Comparison of ENCODE assay signal across 9 cellular contexts in the genomic region with DNA sequence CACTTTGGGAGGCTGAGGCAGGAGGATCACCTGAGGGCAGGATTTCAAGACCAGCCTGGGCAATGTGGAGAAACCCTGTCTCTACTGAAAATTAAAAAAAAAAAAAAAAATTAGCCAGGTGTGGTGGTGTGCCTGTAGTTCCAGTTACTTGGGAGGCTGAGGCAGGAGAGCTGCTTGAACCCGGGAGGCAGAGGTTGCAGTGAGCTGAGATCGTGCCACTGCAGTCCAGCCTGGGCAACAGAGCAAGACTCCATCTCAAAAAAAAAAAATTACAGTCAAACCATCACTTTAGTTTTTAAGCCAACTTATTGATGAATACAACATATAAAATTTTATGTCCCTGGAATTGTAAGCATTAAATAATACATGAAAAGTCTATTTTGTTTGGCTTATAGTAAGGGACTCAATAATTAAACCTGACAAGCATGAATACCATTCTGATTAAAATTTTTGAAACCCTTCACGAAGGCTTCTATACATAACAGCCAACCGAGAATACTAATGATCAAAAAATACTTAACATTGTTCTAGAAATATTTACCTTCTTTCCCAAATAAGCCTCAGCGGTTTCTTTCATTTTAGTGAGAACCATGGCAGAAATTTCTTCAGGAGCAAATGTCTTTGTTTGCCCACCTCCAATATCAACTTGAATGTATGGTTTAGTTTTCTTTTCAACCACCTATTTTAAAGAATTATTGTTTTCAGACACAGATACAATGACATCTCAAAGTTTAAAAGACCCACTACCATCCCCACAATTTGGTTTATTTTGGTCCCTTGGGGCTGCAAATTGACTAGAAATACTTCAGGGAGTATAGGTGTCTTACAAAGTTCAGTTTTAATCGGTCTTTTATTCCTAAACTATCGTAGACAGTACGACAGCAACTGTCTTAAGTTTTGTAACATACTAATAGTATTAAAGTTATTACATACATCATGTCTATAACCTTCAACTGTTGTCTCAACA. TPM values are rescaled to one million over a fixed set of nuclear protein-coding genes. Genes with fewer than 3 reads are reported as not detected.
DNase-seq lines count a peak whose midpoint lies in the region; ATAC-seq and TF ChIP-seq lines count a peak whose summit lies in the region.
"Had no signal": no experiment of that assay in that cellular context is flagged by ENCODE, and none has a peak within 500 bp of the region (broad histone marks: within the 10 kb centered on the region; RNA-seq: fewer than 3 reads in every experiment).

No MANE protein-coding gene starts in this region.

- no peaks in the 10 kb centered on the region for H3K9me3 Mint-ChIP-seq in naive thymus-derived CD8-positive, alpha-beta T cell

- H3K9me3 ChIP-seq in AG04450 (ENCODE audit: control insufficient read depth, insufficient read depth, low read length), result peaks cover 4% of the 10 kb centered on the region; the same call in 1 of the 2 replicates

- H3K27me3 ChIP-seq in AG04450 (ENCODE audit: control insufficient read depth, insufficient read depth, low read length) (no peaks in the 10 kb centered on the region), dorsolateral prefrontal cortex (no peaks in the 10 kb centered on the region)

- H3K4me3 ChIP-seq in AG04450 (ENCODE audit: low read depth, low read length) (peak overlapping the region; percentile 100), LNCaP clone FGC (ENCODE audit: low read depth, low read length) (peak overlapping the region; percentile 93), dorsolateral prefrontal cortex (peak overlapping the region; percentile 68 to 100 (median 98))

- intact Hi-C loops in dorsolateral prefrontal cortex (cut with DNase I), result loop anchor here (2.0 to 5.0 kb wide), 4 partner anchors 38 to 298 kb away; partner anchors contain the start of genes RABEPK (in 2 of the 2), GOLGA1 (in 1 of the 2), PPP6C (in 1 of the 2) and SCAI (in 1 of the 2)

- H3K36me3 Mint-ChIP-seq in naive thymus-derived CD8-positive, alpha-beta T cell, result peaks cover 12 to 60% (median 42%) of the 10 kb centered on the region in 3 donors

- CTCF ChIA-PET in AG04450 (lab: Charles Lee), result no interaction called here

- no peak for DNase-seq in AG04450 (ENCODE audit: low read depth, low spot score)
- DNase-seq in LNCaP clone FGC (ENCODE audit: low read depth), result no peak
- no peak for DNase-seq in dorsolateral prefrontal cortex
- DNase-seq in naive thymus-derived CD8-positive, alpha-beta T cell, result no peak
- no peak for DNase-seq in Ammon's horn (ENCODE audit: low spot score)
- no peak for DNase-seq in globus pallidus (ENCODE audit: low spot score)
- DNase-seq: NCI-H1694 had no signal

- peak overlapping the region; percentile 93 to 99 (median 98) for H3K4me3 Mint-ChIP-seq in naive thymus-derived CD8-positive, alpha-beta T cell

- H3K27ac ChIP-seq in AG04450 (ENCODE audit: low read depth, low read length), result peak overlapping the region; percentile 93
- peak overlapping the region in 40 of 59 donors; percentile 25 to 98 (median 88) for H3K27ac ChIP-seq in dorsolateral prefrontal cortex

- H3K4me1 Mint-ChIP-seq in naive thymus-derived CD8-positive, alpha-beta T cell, result peaks cover 35 to 72% (median 61%) of the 10 kb centered on the region in 4 donors

- no peak for TF ChIP-seq CTCF in AG04450 (IDR thresholded peaks at IDR 0.05; ENCODE audit: low read depth, low read length)
- no peak for TF ChIP-seq CTCF in LNCaP clone FGC (IDR thresholded peaks at IDR 0.05; ENCODE audit: control insufficient read depth, extremely low read depth, insufficient read depth)
- no peak for TF ChIP-seq CTCF in dorsolateral prefrontal cortex (IDR thresholded peaks at IDR 0.05 in 54 of 56, conservative IDR thresholded peaks at IDR 0.05 in 2 of 56; ENCODE audit: low read depth in 1 of 56, partially characterized antibody in 56 of 56)

- peaks cover 0 to 3% (median 0%) of the 10 kb centered on the region in 5 donors for H3K27me3 Mint-ChIP-seq in naive thymus-derived CD8-positive, alpha-beta T cell

- no peak for ATAC-seq in naive thymus-derived CD8-positive, alpha-beta T cell
- ATAC-seq in HG02840 (IDR thresholded peaks at IDR 0.05; ENCODE audit: low FRiP score, unreplicated experiment) (no peak), HG03280 (IDR thresholded peaks at IDR 0.05; ENCODE audit: unreplicated experiment) (no peak)

- peak overlapping the region; percentile 97 to 100 (median 100) for H3K27ac Mint-ChIP-seq in naive thymus-derived CD8-positive, alpha-beta T cell

- POLR2A ChIA-PET in AG04450 (lab: Yijun Ruan, JAX), result interaction anchor here (0.7 to 2.3 kb wide), 8 partner anchors 9 to 114 kb away, joined by 3 to 37 read pairs (median 5); partner anchors contain the start of gene GAPVD1
- POLR2A ChIA-PET in naive thymus-derived CD8-positive, alpha-beta T cell (lab: Charles Lee), result interaction anchor here (0.6 to 4.0 kb wide), 9 partner anchors 8 to 60 kb away, joined by 3 to 133 read pairs (median 10); partner anchors contain the start of genes GAPVD1, PPP6C and RABEPK

RNA-seq across cellular contexts. Expression of gene HSPA5, which starts 1.2 kb away (rescaled TPM):
- 477 and 591 TPM in 2 replicates for polyA plus RNA-seq in AG04450 (2011; rRNA removed)
- polyA minus RNA-seq in AG04450 (2011; rRNA and poly(A)+ RNA removed), result 298 and 337 TPM in 2 replicates
- total RNA-seq in dorsolateral prefrontal cortex, result 100 to 1,000 TPM in 74 of 120 experiments, 10 to 100 TPM in 46; 62.3 to 341 (median 107) TPM
- total RNA-seq in naive thymus-derived CD8-positive, alpha-beta T cell, result 10 to 100 TPM; 94.6 to 96.6 TPM
- 100 to 1,000 TPM; 130 to 162 (median 143) TPM for polyA plus RNA-seq in naive thymus-derived CD8-positive, alpha-beta T cell

RNA-seq across cellular contexts. Expression of gene GAPVD1, which starts 21.7 kb away (rescaled TPM):
- 22.1 and 25.8 TPM in 2 replicates for polyA plus RNA-seq in AG04450 (2011; rRNA removed)
- polyA minus RNA-seq in AG04450 (2011; rRNA and poly(A)+ RNA removed), result 26.6 and 34.5 TPM in 2 replicates
- 10 to 100 TPM; 52.7 to 86.4 (median 69.3) TPM for total RNA-seq in dorsolateral prefrontal cortex
- 10 to 100 TPM; 63.5 to 77.6 TPM for total RNA-seq in naive thymus-derived CD8-positive, alpha-beta T cell
- 10 to 100 TPM; 43.7 to 50.7 (median 48.5) TPM for polyA plus RNA-seq in naive thymus-derived CD8-positive, alpha-beta T cell

RNA-seq across cellular contexts. Expression of gene RABEPK, which starts 39.6 kb away (rescaled TPM):
- 45.5 and 45.8 TPM in 2 replicates for polyA plus RNA-seq in AG04450 (2011; rRNA removed)
- 22.8 and 25.8 TPM in 2 replicates for polyA minus RNA-seq in AG04450 (2011; rRNA and poly(A)+ RNA removed)
- total RNA-seq in dorsolateral prefrontal cortex, result 10 to 100 TPM; 15.3 to 31.2 (median 21.3) TPM
- total RNA-seq in naive thymus-derived CD8-positive, alpha-beta T cell, result 10 to 100 TPM; 13.1 TPM
- 10 to 100 TPM; 29.4 to 44.2 (median 32.7) TPM for polyA plus RNA-seq in naive thymus-derived CD8-positive, alpha-beta T cell

RNA-seq across cellular contexts. Expression of gene PPP6C, which starts 50.3 kb away (rescaled TPM):
- 24.3 and 34.8 TPM in 2 replicates for polyA plus RNA-seq in AG04450 (2011; rRNA removed)
- 13.7 and 24.7 TPM in 2 replicates for polyA minus RNA-seq in AG04450 (2011; rRNA and poly(A)+ RNA removed)
- 10 to 100 TPM; 30.0 to 59.2 (median 44.9) TPM for total RNA-seq in dorsolateral prefrontal cortex
- total RNA-seq in naive thymus-derived CD8-positive, alpha-beta T cell, result 10 to 100 TPM; 51.9 to 59.0 TPM
- polyA plus RNA-seq in naive thymus-derived CD8-positive, alpha-beta T cell, result 10 to 100 TPM; 47.2 to 55.9 (median 51.6) TPM
